ENCODE assay signal across 8 cellular contexts in the genomic region with DNA sequence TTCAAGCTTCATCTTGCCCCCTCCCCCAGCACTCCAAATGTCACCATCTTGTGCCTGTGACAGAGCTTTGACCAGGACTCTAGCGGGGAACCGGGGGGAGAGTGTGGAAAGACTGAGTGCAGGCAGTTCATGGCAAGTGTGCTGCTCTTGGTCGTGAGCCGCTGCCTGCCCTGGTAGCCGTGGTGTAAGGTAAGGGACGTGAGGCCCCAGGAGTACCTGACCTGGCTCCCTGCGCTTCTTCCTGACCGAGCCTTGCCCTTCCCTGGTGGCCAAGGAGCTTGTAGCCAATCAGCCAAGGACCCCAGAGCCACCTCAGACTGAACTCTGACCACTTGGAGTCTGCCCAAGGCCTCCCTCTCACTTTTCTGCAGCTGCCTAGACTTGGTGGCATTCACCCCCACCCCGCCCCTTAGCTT. TPM values are rescaled to one million over a fixed set of nuclear protein-coding genes. Genes with fewer than 3 reads are reported as not detected.
DNase-seq lines count a peak whose midpoint lies in the region; ATAC-seq lines count a peak whose summit lies in the region.

No MANE protein-coding gene starts in this region.

- 43% methylated on average over 9 of the region's 9 CpGs for WGBS in right cardiac atrium

- intact Hi-C loops in right cardiac atrium (cut with DNase I) = no loop called here

- peak; percentile 31 for DNase-seq in activated T-cell treated with anti-CD3 and anti-CD28 coated beads, Interleukin-2, amount 50 U/mL, for 4 hours
- DNase-seq in right cardiac atrium = no peak
- DNase-seq in stimulated activated naive B cell treated with anti-CD40 and anti-IgM and Interleukin-4, amounts not matched to agents 10 μg/mL and 1 μg/mL and 100 μg/mL, for 72 hours = no peak
- no peak for DNase-seq in RKO (ENCODE audit: low spot score)

- H3K4me3 Mint-ChIP-seq in activated T-cell treated with anti-CD3 and anti-CD28 coated beads, Interleukin-2, amount 50 U/mL, for 4 hours = peak overlapping the region; percentile 92
- H3K4me3 Mint-ChIP-seq in stimulated activated naive B cell treated with anti-CD40 and anti-IgM and Interleukin-4, amounts not matched to agents 10 μg/mL and 1 μg/mL and 100 μg/mL, for 72 hours = peak overlapping the region; percentile 78 to 82

- no peaks in the 10 kb centered on the region for H3K36me3 Mint-ChIP-seq in activated T-cell treated with anti-CD3 and anti-CD28 coated beads, Interleukin-2, amount 50 U/mL, for 4 hours (ENCODE audit: insufficient read depth)
- peaks cover 0 to 2% of the 10 kb centered on the region in 2 donors for H3K36me3 Mint-ChIP-seq in stimulated activated naive B cell treated with anti-CD40 and anti-IgM and Interleukin-4, amounts not matched to agents 10 μg/mL and 1 μg/mL and 100 μg/mL, for 72 hours

- no peaks in the 10 kb centered on the region for H3K9me3 ChIP-seq in HUES48 (ENCODE audit: control insufficient read depth, insufficient read depth, low read length)
- H3K9me3 ChIP-seq in right cardiac atrium (ENCODE audit: control insufficient read depth, low read length) = no peaks in the 10 kb centered on the region

- no peak for ATAC-seq in activated T-cell treated with anti-CD3 and anti-CD28 coated beads, Interleukin-2, amount 50 U/mL, for 4 hours
- no peak for ATAC-seq in right cardiac atrium
- no peak for ATAC-seq in stimulated activated naive B cell treated with anti-CD40 and anti-IgM and Interleukin-4, amounts not matched to agents 10 μg/mL and 1 μg/mL and 100 μg/mL, for 72 hours (replicated peaks)
- no peak for ATAC-seq in HG03108 (IDR thresholded peaks at IDR 0.05; ENCODE audit: unreplicated experiment)
- ATAC-seq in HG03095 (IDR thresholded peaks at IDR 0.05; ENCODE audit: unreplicated experiment) = no peak
- no peak for ATAC-seq in HG02870 (IDR thresholded peaks at IDR 0.05; ENCODE audit: unreplicated experiment)

- H3K36me3 ChIP-seq in HUES48 (ENCODE audit: control insufficient read depth, insufficient read depth, low read length) = 0 out of 2 replicates have a peak, but pooled peaks cover 3% of the 10 kb centered on the region

- H3K4me1 ChIP-seq in HUES48 (ENCODE audit: control insufficient read depth, insufficient read depth, low read length) (peaks cover 61% of the 10 kb centered on the region), right cardiac atrium (ENCODE audit: control insufficient read depth, insufficient read depth, low read length) (peaks cover 23% of the 10 kb centered on the region)

- H3K9me3 Mint-ChIP-seq in activated T-cell treated with anti-CD3 and anti-CD28 coated beads, Interleukin-2, amount 50 U/mL, for 4 hours = no peaks in the 10 kb centered on the region
- H3K9me3 Mint-ChIP-seq in stimulated activated naive B cell treated with anti-CD40 and anti-IgM and Interleukin-4, amounts not matched to agents 10 μg/mL and 1 μg/mL and 100 μg/mL, for 72 hours = no peaks in the 10 kb centered on the region

- H3K27me3 Mint-ChIP-seq in activated T-cell treated with anti-CD3 and anti-CD28 coated beads, Interleukin-2, amount 50 U/mL, for 4 hours (ENCODE audit: low read depth) = no peaks in the 10 kb centered on the region
- peaks cover 3 to 6% of the 10 kb centered on the region in 2 donors for H3K27me3 Mint-ChIP-seq in stimulated activated naive B cell treated with anti-CD40 and anti-IgM and Interleukin-4, amounts not matched to agents 10 μg/mL and 1 μg/mL and 100 μg/mL, for 72 hours

- peaks cover 83% of the 10 kb centered on the region for H3K4me1 Mint-ChIP-seq in activated T-cell treated with anti-CD3 and anti-CD28 coated beads, Interleukin-2, amount 50 U/mL, for 4 hours (ENCODE audit: low read depth)
- peaks cover 49 to 69% of the 10 kb centered on the region in 2 donors for H3K4me1 Mint-ChIP-seq in stimulated activated naive B cell treated with anti-CD40 and anti-IgM and Interleukin-4, amounts not matched to agents 10 μg/mL and 1 μg/mL and 100 μg/mL, for 72 hours

- no peak overlapping the region for H3K9ac ChIP-seq in HUES48 (ENCODE audit: low read depth, low read length)

- H3K4me3 ChIP-seq in HUES48 (ENCODE audit: low read depth, low read length) (peak overlapping the region; percentile 73), right cardiac atrium (ENCODE audit: low read length) (peak overlapping the region; percentile 75)

- H3K27me3 ChIP-seq in HUES48 (ENCODE audit: control insufficient read depth, insufficient read depth, low read length) (peaks cover 11% of the 10 kb centered on the region; the same call in 1 of the 2 replicates), right cardiac atrium (ENCODE audit: control insufficient read depth, insufficient read depth) (no peaks in the 10 kb centered on the region)

- H3K27ac ChIP-seq in HUES48 (ENCODE audit: low read depth, low read length) = no peak overlapping the region
- H3K27ac ChIP-seq in right cardiac atrium (ENCODE audit: low read length) = peak overlapping the region; percentile 5

- peak overlapping the region; percentile 82 for H3K27ac Mint-ChIP-seq in stimulated activated naive B cell treated with anti-CD40 and anti-IgM and Interleukin-4, amounts not matched to agents 10 μg/mL and 1 μg/mL and 100 μg/mL, for 72 hours

RNA-seq across cellular contexts. Expression of a gene that starts 1.3 kb away (rescaled TPM):
- 100 to 1,000 TPM; 112 to 122 (median 118) TPM for total RNA-seq in activated T-cell treated with anti-CD3 and anti-CD28 coated beads, Interleukin-2, amount 50 U/mL, for 4 hours
- 100 to 1,000 TPM in 2 of 4 donors, 10 to 100 TPM in 2; 75.8 to 108 (median 100) TPM for total RNA-seq in right cardiac atrium
- 87.5 TPM for polyA plus RNA-seq in right cardiac atrium

RNA-seq across cellular contexts. Expression of a gene that starts 32.9 kb away (rescaled TPM):
- 1 to 10 TPM; 2.1 to 3.0 (median 2.9) TPM for total RNA-seq in activated T-cell treated with anti-CD3 and anti-CD28 coated beads, Interleukin-2, amount 50 U/mL, for 4 hours
- 10 to 100 TPM in 3 of 4 donors, 1 to 10 TPM in 1; 9.9 to 18.8 (median 11.9) TPM for total RNA-seq in right cardiac atrium
- 10.1 TPM for polyA plus RNA-seq in right cardiac atrium

RNA-seq across cellular contexts. Expression of a gene that starts 43.0 kb away (rescaled TPM):
- under 1 TPM; 0.13 to 0.52 (median 0.25) TPM for total RNA-seq in activated T-cell treated with anti-CD3 and anti-CD28 coated beads, Interleukin-2, amount 50 U/mL, for 4 hours
- under 1 TPM in 2 of 4 donors, not detected in 2; 0.14 to 0.53 TPM for total RNA-seq in right cardiac atrium
- polyA plus RNA-seq in right cardiac atrium = 0.20 TPM
